Comparison of ENCODE assay signal across 25 cellular contexts in the genomic region with DNA sequence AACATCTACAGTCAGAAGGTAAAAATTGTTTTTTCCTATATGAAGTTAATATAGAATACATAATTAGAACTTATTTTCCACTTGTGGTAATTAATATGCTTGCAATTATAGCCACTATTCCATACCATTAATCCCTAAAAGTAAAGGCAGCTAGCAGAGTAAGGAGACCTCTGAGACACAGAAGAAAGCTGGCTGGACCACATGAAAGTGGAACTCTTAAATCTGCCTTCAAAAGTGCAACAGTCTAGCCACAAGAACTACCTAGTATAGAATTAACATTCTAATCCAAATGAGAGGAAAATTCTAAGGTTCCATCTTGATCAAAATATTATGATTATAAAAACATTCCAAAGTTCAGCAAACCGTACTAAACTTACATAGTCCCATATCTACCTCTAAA.
"Had no signal": no experiment of that assay in that cellular context is flagged by ENCODE, and none has a peak within 500 bp of the region (broad histone marks: within the 10 kb centered on the region; RNA-seq: fewer than 3 reads in every experiment).

No MANE protein-coding gene starts in this region.

- FAIRE-seq: HTR-8/SVneo had no signal

- H3K36me3 ChIP-seq: MG63 had no signal

- DNase-seq: Karpas-422; KG1; MG63; NCI-H1092 treated with DMSO at 0.1 percent for 48 hours; NCI-H1436; NCI-H187; NCI-H2029; NCI-H2081 treated with DMSO at 0.1 percent for 48 hours; NCI-H2171; NCI-H226; NCI-H446; NCI-H510A; NCI-H524 treated with DMSO at 0.1 percent for 48 hours; NCI-H69; NCI-H774; NK-92 treated with Interleukin-12 subunit alpha and Interleukin-12 subunit beta, amount 100 ng/mL, for 24 hours; PC-3; SHP77; SK-N-SH; SW 1271; T-cell had no signal

- H3K4me3 ChIP-seq: MG63 had no signal

- H3K27ac ChIP-seq: HL-60, RWPE1 had no signal

- H3K9me2 ChIP-seq: SK-N-SH had no signal

- H3K27me3 ChIP-seq: MG63 had no signal

- H3K9ac ChIP-seq: SK-N-SH had no signal

- ATAC-seq: Panc1, PC-3, T-cell had no signal

- H3K4me2 ChIP-seq: SK-N-SH had no signal

- H3K9me3 ChIP-seq: MG63, SK-N-SH had no signal
